8 cellular contexts compared by ENCODE assay signal in the genomic region with DNA sequence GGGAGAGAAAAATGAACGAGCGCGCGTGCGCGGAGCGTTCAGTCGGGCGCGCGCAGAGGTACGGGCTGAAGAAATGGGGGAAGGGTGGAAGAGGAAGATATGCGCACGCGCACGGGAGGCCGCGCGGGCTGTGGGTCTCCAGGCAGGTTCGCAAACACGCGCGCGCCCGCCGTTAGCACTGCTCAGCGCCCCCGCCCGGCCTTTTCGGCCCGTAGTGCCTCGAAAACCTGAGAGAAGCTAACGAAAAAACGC. TPM values are rescaled to one million over a fixed set of nuclear protein-coding genes. Genes with fewer than 3 reads are reported as not detected.
DNase-seq lines count a peak whose midpoint lies in the region; ATAC-seq and TF ChIP-seq lines count a peak whose summit lies in the region.

No MANE protein-coding gene starts in this region.

- WGBS in tibial nerve, 2 donors = 0% methylated on average over 34 of the region's 34 CpGs

- intact Hi-C loops in cardiac septum (cut with DNase I) = loop anchor here (2.0 kb wide), 1 partner anchor 790 kb away; no protein-coding TSS in a partner anchor

- H3K4me3 ChIP-seq in adipocyte (ENCODE audit: low read length) (peak overlapping the region; percentile 90), tibial nerve (peak overlapping the region; percentile 93 to 99 (median 97))

- H3K4me1 ChIP-seq in adipocyte (ENCODE audit: control insufficient read depth, insufficient read depth, low read length) = peaks cover 42% of the 10 kb centered on the region
- peaks cover 0 to 55% (median 37%) of the 10 kb centered on the region in 4 donors for H3K4me1 ChIP-seq in tibial nerve

- H3K36me3 ChIP-seq in adipocyte (ENCODE audit: control insufficient read depth, insufficient read depth, low read length, severe bottlenecking) (no peaks in the 10 kb centered on the region), tibial nerve (no peaks in the 10 kb centered on the region)

- H3K9me3 ChIP-seq in adipocyte (ENCODE audit: control insufficient read depth, low read length) (no peaks in the 10 kb centered on the region), tibial nerve (no peaks in the 10 kb centered on the region)

- no peaks in the 10 kb centered on the region for H3K27me3 ChIP-seq in adipocyte (replicated peaks; ENCODE audit: control insufficient read depth, insufficient read depth, low read length)
- no peaks in the 10 kb centered on the region for H3K27me3 ChIP-seq in tibial nerve

- peak; percentile 35 for ATAC-seq in HG02623 (IDR thresholded peaks at IDR 0.05; ENCODE audit: unreplicated experiment)

- H3K27ac ChIP-seq in tibial nerve = peak overlapping the region; percentile 98 to 100 (median 100)

- TF ChIP-seq CTCF in tibial nerve (IDR thresholded peaks at IDR 0.05) = no peak

- no peak for TF ChIP-seq EP300 in tibial nerve (IDR thresholded peaks at IDR 0.05)

- H3K9ac ChIP-seq in adipocyte (ENCODE audit: low read length) = peak overlapping the region; percentile 99

- no peak for TF ChIP-seq POLR2A in tibial nerve (IDR thresholded peaks at IDR 0.05)

- peak; percentile 92 for DNase-seq in GM03348 (ENCODE audit: low spot score)
- DNase-seq in NCI-H128 (lab: John Stamatoyannopoulos, UW; ENCODE audit: unreplicated experiment) = peak; percentile 83
- peak; percentile 47 to 86 for DNase-seq in SW 1271 (lab: John Stamatoyannopoulos, UW)
- peak; percentile 97 for DNase-seq in adipocyte (ENCODE audit: low read depth)
- peak; percentile 95 for DNase-seq in cardiac septum (ENCODE audit: low spot score)
- peak; percentile 87 for DNase-seq in pons (ENCODE audit: low spot score)
- peak; percentile 85 for DNase-seq in tibial nerve (ENCODE audit: low spot score in 2 of 2)

RNA-seq across cellular contexts. Expression of a gene that starts 0.4 kb away (rescaled TPM):
- total RNA-seq in cardiac septum (81.5 TPM), tibial nerve (100 to 1,000 TPM; 108 to 252 (median 151) TPM)

RNA-seq across cellular contexts. Expression of a gene that starts 39.1 kb away (rescaled TPM):
- total RNA-seq in cardiac septum (not detected), tibial nerve (1 to 10 TPM in 1 of 4 donors, under 1 TPM in 2, not detected in 1; 0.30 to 4.7 (median 0.84) TPM)

Comparison
In these comparisons a context has a peak if more than half of its experiments do, and no peak if none do; other contexts are left out.
1. Peak in every context shown above with its lines: DNase-seq, ATAC-seq, H3K4me3 ChIP-seq and H3K27ac ChIP-seq.